In the genomic region with DNA sequence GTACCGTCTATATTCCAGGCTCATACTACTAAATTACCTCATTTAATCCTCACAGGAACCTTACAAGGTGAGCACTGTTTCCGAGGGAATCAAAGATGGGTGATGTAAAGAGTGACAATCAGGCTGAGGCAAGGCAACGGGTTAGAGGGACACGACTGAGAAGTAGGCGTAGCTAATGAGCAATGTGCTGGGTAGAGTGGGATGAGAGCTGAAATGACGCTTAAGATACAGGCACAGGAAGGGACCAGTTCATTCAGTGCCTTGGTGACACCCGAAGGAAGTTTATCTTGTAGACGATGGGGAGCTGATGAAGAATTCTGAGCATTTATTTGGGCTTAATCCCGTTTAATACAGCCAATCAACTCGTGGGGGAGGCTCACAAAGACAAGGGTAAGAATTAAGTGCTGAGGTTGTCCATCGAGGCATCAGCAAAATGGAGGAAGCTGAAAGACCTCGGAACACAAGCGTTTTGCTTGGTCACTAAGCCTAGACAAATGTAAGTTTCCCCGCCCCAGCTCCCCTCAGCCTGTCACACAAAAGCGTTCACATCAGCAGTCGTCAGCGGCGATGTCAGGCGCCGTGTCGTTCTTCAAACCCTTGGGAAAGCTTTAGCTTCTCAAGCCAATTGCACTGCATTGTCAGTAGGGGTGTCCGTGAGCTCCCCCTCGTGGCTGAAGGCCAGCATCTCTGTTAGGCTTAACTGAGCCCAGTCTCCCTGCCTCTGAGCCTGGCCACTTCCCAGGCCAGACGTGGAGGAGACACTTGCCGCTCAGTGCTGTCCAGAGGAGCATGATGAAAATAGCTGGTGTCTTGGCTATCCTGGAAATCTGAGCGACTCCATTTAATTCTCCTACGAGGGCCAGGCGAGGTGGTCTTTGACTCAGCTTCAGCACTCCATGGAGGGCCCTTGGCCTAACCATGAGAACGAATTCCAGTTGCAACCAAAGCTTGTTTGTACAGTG, we compare ENCODE assay signal across 8 cellular contexts.
DNase-seq lines count a peak whose midpoint lies in the region; ATAC-seq and TF ChIP-seq lines count a peak whose summit lies in the region.

No MANE protein-coding gene starts in this region.

- ATAC-seq in GM19328 (IDR thresholded peaks at IDR 0.05; ENCODE audit: unreplicated experiment): peak; percentile 99
- peak; percentile 100 for ATAC-seq in HG03432 (IDR thresholded peaks at IDR 0.05; ENCODE audit: unreplicated experiment)
- peak; percentile 95 to 98 for ATAC-seq in lower lobe of right lung

- H3K27me3 ChIP-seq in dorsolateral prefrontal cortex: peaks cover 0 to 4% (median 0%) of the 10 kb centered on the region in 45 donors
- no peaks in the 10 kb centered on the region for H3K27me3 ChIP-seq in lower lobe of right lung (ENCODE audit: low read depth)

- no peaks in the 10 kb centered on the region for H3K36me3 ChIP-seq in lower lobe of right lung

- intact Hi-C loops in CD14-positive monocyte (cut with micrococcal nuclease) (no loop called here), dorsolateral prefrontal cortex (cut with DNase I) (no loop called here), lower lobe of right lung (cut with DNase I) (no loop called here)

- peaks cover 4% of the 10 kb centered on the region for H3K4me1 ChIP-seq in lower lobe of right lung

- no peaks in the 10 kb centered on the region for H3K36me3 Mint-ChIP-seq in CD14-positive monocyte

- peak overlapping the region in 1 of 2 donors; percentile 47 for H3K4me3 Mint-ChIP-seq in CD14-positive monocyte

- no peaks in the 10 kb centered on the region for H3K9me3 Mint-ChIP-seq in CD14-positive monocyte

- DNase-seq in CD14-positive monocyte (ENCODE audit: low spot score): peak; percentile 55
- DNase-seq in NCI-H446 (lab: John Stamatoyannopoulos, UW): peak; percentile 93 to 94
- DNase-seq in activated CD4-positive, alpha-beta T cell treated with anti-CD3 and anti-CD28 coated beads for 4 hours: peak; percentile 9 to 38
- peak; percentile 31 to 89 (median 83) for DNase-seq in dorsolateral prefrontal cortex
- peak; percentile 81 for DNase-seq in lower lobe of right lung
- peak; percentile 7 for DNase-seq in stimulated activated CD8-positive, alpha-beta memory T cell treated with anti-CD3 and anti-CD28 coated beads, Interleukin-12 subunit alpha, Interleukin-12 subunit beta, amount 100 ng/mL, for 1 hour (ENCODE audit: low read depth)

- H3K27me3 Mint-ChIP-seq in CD14-positive monocyte (ENCODE audit: low read depth in 3 of 3): peaks cover 0 to 6% (median 0%) of the 10 kb centered on the region in 3 donors

- peak overlapping the region in 2 of 59 donors; percentile 28 to 30 for H3K27ac ChIP-seq in dorsolateral prefrontal cortex
- no peak overlapping the region for H3K27ac ChIP-seq in lower lobe of right lung

- TF ChIP-seq CTCF in CD14-positive monocyte (IDR thresholded peaks at IDR 0.05) (peak; percentile 76), dorsolateral prefrontal cortex (IDR thresholded peaks at IDR 0.05 in 54 of 56, conservative IDR thresholded peaks at IDR 0.05 in 2 of 56; ENCODE audit: low read depth in 1 of 56, partially characterized antibody in 56 of 56) (peak; percentile 46 to 91 (median 78)), lower lobe of right lung (IDR thresholded peaks at IDR 0.05) (peak; percentile 81)

- no peaks in the 10 kb centered on the region for H3K9me3 ChIP-seq in lower lobe of right lung

- peak overlapping the region in 56 of 59 donors; percentile 12 to 60 (median 40) for H3K4me3 ChIP-seq in dorsolateral prefrontal cortex
- H3K4me3 ChIP-seq in lower lobe of right lung: peak overlapping the region; percentile 22

- peak overlapping the region in 1 of 7 donors; percentile 10 for H3K27ac Mint-ChIP-seq in CD14-positive monocyte

- H3K4me1 Mint-ChIP-seq in CD14-positive monocyte: peaks cover 2% of the 10 kb centered on the region

Comparison
In these comparisons a context has a peak if more than half of its experiments do, and no peak if none do; other contexts are left out.
1. DNase-seq: peak in every context shown above with its lines; median percentile 94 in NCI-H446; 83 in dorsolateral prefrontal cortex; 81 in lower lobe of right lung; 55 in CD14-positive monocyte; 24 in activated CD4-positive, alpha-beta T cell treated with anti-CD3 and anti-CD28 coated beads for 4 hours; 7 in stimulated activated CD8-positive, alpha-beta memory T cell treated with anti-CD3 and anti-CD28 coated beads, Interleukin-12 subunit alpha, Interleukin-12 subunit beta, amount 100 ng/mL, for 1 hour.